ENCODE assay signal across 8 cellular contexts in the genomic region with DNA sequence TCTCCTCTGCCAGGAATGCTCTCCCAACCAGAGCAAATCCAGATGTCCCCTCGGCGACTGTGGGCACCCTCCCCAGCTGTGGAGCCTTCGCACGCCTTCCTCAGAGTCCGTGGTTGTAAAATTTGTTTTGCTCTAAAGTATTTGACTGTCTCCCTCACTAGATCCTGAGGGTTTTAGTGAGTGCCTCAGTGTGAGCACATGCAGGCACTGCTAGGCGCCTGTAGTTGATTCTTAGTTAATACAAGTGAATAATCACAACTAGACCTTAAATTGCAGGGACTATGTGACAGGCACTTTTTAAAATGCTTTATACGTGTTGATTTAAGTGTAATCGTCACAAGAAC.
DNase-seq lines count a peak whose midpoint lies in the region; ATAC-seq, FAIRE-seq and TF ChIP-seq lines count a peak whose summit lies in the region.

No MANE protein-coding gene starts in this region.

- H3K27me3 ChIP-seq in NT2/D1 (ENCODE audit: insufficient read depth, insufficient read length) (no peaks in the 10 kb centered on the region), endocrine pancreas (ENCODE audit: control insufficient read depth, insufficient read depth, low read length) (no peaks in the 10 kb centered on the region), neutrophil (no peaks in the 10 kb centered on the region)

- H3K4me1 ChIP-seq in NT2/D1 (ENCODE audit: insufficient read depth, insufficient read length) (peaks cover 10% of the 10 kb centered on the region), endocrine pancreas (ENCODE audit: control insufficient read depth, insufficient read depth, low read length) (peaks cover 9% of the 10 kb centered on the region), neutrophil (ENCODE audit: control insufficient read depth in 1 of 2, insufficient read depth in 1 of 2, low read depth in 1 of 2, low read length in 1 of 2) (peaks cover 30 to 34% of the 10 kb centered on the region in 2 experiments)

- DNase-seq in NT2/D1 (ENCODE audit: low read depth, low spot score) = no peak
- DNase-seq in effector CD8-positive, alpha-beta T cell (lab: John Stamatoyannopoulos, UW) = no peak
- no peak for DNase-seq in stimulated activated naive CD4-positive, alpha-beta T cell treated with Interleukin-2 at 50 U/mL for 16 hours (lab: John Stamatoyannopoulos, UW)
- DNase-seq in D721Med (ENCODE audit: insufficient read length, low spot score) = no peak
- no peak for DNase-seq in NCI-H774 (lab: John Stamatoyannopoulos, UW)

- no peaks in the 10 kb centered on the region for H3K9me3 ChIP-seq in NT2/D1 (ENCODE audit: insufficient read depth, low read length)
- H3K9me3 ChIP-seq in endocrine pancreas (ENCODE audit: control insufficient read depth, low read length) = no peaks in the 10 kb centered on the region
- H3K9me3 ChIP-seq in neutrophil = no peaks in the 10 kb centered on the region

- ATAC-seq in GM18909 (IDR thresholded peaks at IDR 0.05; ENCODE audit: poor library complexity, unreplicated experiment) = peak; percentile 12

- TF ChIP-seq CTCF in neutrophil (IDR thresholded peaks at IDR 0.05) = no peak
- TF ChIP-seq CTCF in D721Med (IDR thresholded peaks at IDR 0.05; ENCODE audit: insufficient read depth, missing control alignments) = no peak

- FAIRE-seq in D721Med (lab: Jason Lieb, UNC) = no peak

- H3K27ac ChIP-seq in neutrophil = peak overlapping the region; percentile 91

- H3K9ac ChIP-seq in NT2/D1 (ENCODE audit: insufficient read length, low read depth) (peak overlapping the region; percentile 89), endocrine pancreas (ENCODE audit: control insufficient read depth, insufficient read depth, low read length) (peak overlapping the region; percentile 73)

- H3K4me3 ChIP-seq in NT2/D1 (ENCODE audit: insufficient read length, low read depth) (peak overlapping the region; percentile 85), endocrine pancreas (ENCODE audit: control insufficient read depth, insufficient read depth, low read length) (peak overlapping the region; percentile 78), neutrophil (ENCODE audit: low read depth in 1 of 2, low read length in 1 of 2) (peak overlapping the region; percentile 90 to 96)

- H3K36me3 ChIP-seq in NT2/D1 (ENCODE audit: insufficient read depth, insufficient read length, low read length) (peaks cover 24% of the 10 kb centered on the region), endocrine pancreas (ENCODE audit: control insufficient read depth, insufficient read depth, low read length) (no peaks in the 10 kb centered on the region), neutrophil (no peaks in the 10 kb centered on the region)
